ENCODE assay signal across 26 cellular contexts in genomic region chr11:68969386-68969785, GRCh38. TPM values are rescaled to one million over a fixed set of nuclear protein-coding genes. Genes with fewer than 3 reads are reported as not detected.
"Had no signal": no experiment of that assay in that cellular context is flagged by ENCODE, and none has a peak within 500 bp of the region (broad histone marks: within the 10 kb centered on the region; RNA-seq: fewer than 3 reads in every experiment).

No MANE protein-coding gene starts in this region.

- H3K4me1 Mint-ChIP-seq: brain; stimulated activated naive B cell treated with anti-CD40 and anti-IgM and Interleukin-4, amounts not matched to agents 10 μg/mL and 1 μg/mL and 100 μg/mL, for 72 hours had no signal

- H3K9me3 Mint-ChIP-seq: activated naive CD4-positive, alpha-beta T cell treated with anti-CD3 and anti-CD28 coated beads, Interleukin-2, amount 50 U/mL, for 24 hours; brain; effector memory CD8-positive, alpha-beta T cell; natural killer cell treated with Interleukin-12 subunit alpha and Interleukin-12 subunit beta and Interleukin-15 and Interleukin-18, amount 100 ng/mL, for 72 hours; T-helper 2 cell treated with Interferon-gamma antibody and Interleukin-4, amounts not matched to agents 5 μg/mL and 100 μg/mL, for 36 hours; type B pancreatic cell had no signal

- H3K27ac Mint-ChIP-seq: activated CD4-positive, alpha-beta memory T cell treated with anti-CD3 and anti-CD28 coated beads for 36 hours; activated naive CD4-positive, alpha-beta T cell treated with anti-CD3 and anti-CD28 coated beads, Interleukin-2, amount 50 U/mL, for 24 hours; brain; effector memory CD8-positive, alpha-beta T cell; natural killer cell treated with Interleukin-12 subunit alpha and Interleukin-12 subunit beta and Interleukin-15 and Interleukin-18, amount 100 ng/mL, for 72 hours; stimulated activated naive B cell treated with anti-CD40 and anti-IgM and Interleukin-4, amounts not matched to agents 10 μg/mL and 1 μg/mL and 100 μg/mL, for 72 hours; T-helper 2 cell treated with Interferon-gamma antibody and Interleukin-4, amounts not matched to agents 5 μg/mL and 100 μg/mL, for 36 hours; type B pancreatic cell had no signal

- H3K4me1 ChIP-seq: pancreas, right lobe of liver had no signal

- H3K27me3 ChIP-seq: pancreas, right lobe of liver had no signal

- H3K4me3 ChIP-seq: pancreas, right lobe of liver, smooth muscle cell, thoracic aorta had no signal

- H3K27me3 Mint-ChIP-seq: activated CD4-positive, alpha-beta memory T cell treated with anti-CD3 and anti-CD28 coated beads for 36 hours; activated naive CD4-positive, alpha-beta T cell treated with anti-CD3 and anti-CD28 coated beads, Interleukin-2, amount 50 U/mL, for 24 hours; type B pancreatic cell had no signal

- H3K4me3 Mint-ChIP-seq: activated CD4-positive, alpha-beta memory T cell treated with anti-CD3 and anti-CD28 coated beads for 36 hours; activated naive CD4-positive, alpha-beta T cell treated with anti-CD3 and anti-CD28 coated beads, Interleukin-2, amount 50 U/mL, for 24 hours; brain; effector memory CD8-positive, alpha-beta T cell; natural killer cell treated with Interleukin-12 subunit alpha and Interleukin-12 subunit beta and Interleukin-15 and Interleukin-18, amount 100 ng/mL, for 72 hours; stimulated activated naive B cell treated with anti-CD40 and anti-IgM and Interleukin-4, amounts not matched to agents 10 μg/mL and 1 μg/mL and 100 μg/mL, for 72 hours; T-helper 2 cell treated with Interferon-gamma antibody and Interleukin-4, amounts not matched to agents 5 μg/mL and 100 μg/mL, for 36 hours; type B pancreatic cell had no signal

- H3K9me3 ChIP-seq: pancreas, right lobe of liver, SK-N-SH, thoracic aorta had no signal

- DNase-seq: activated CD4-positive, alpha-beta T cell treated with anti-CD3 and anti-CD28 coated beads for 48 hours; activated gamma-delta T cell treated with Interleukin-2 at 50 U/mL for 16 hours; activated T-cell treated with anti-CD3 and anti-CD28 coated beads for 4 hours; caudate nucleus; effector memory CD8-positive, alpha-beta T cell; foreskin melanocyte; hippocampal formation; left ventricle myocardium superior; SK-N-SH; stimulated activated CD4-positive, alpha-beta T cell treated with anti-CD3 and anti-CD28 coated beads, Interleukin-2, amount 100 ng/mL, for 48 hours; stimulated activated CD8-positive, alpha-beta memory T cell treated with anti-CD3 and anti-CD28 coated beads, Interleukin-4, amount 100 ng/mL, for 48 hours; stimulated activated naive B cell treated with anti-CD40 and anti-IgM and Interleukin-4, amounts not matched to agents 10 μg/mL and 1 μg/mL and 100 μg/mL, for 72 hours had no signal

- H3K27ac ChIP-seq: pancreas, right lobe of liver, thoracic aorta had no signal

- H3K36me3 ChIP-seq: pancreas, right lobe of liver, thoracic aorta had no signal

- H3K36me3 Mint-ChIP-seq: brain; natural killer cell treated with Interleukin-12 subunit alpha and Interleukin-12 subunit beta and Interleukin-15 and Interleukin-18, amount 100 ng/mL, for 72 hours; stimulated activated naive B cell treated with anti-CD40 and anti-IgM and Interleukin-4, amounts not matched to agents 10 μg/mL and 1 μg/mL and 100 μg/mL, for 72 hours; type B pancreatic cell had no signal

RNA-seq across cellular contexts. Expression of gene MRGPRD, which starts 11.4 kb away (rescaled TPM):
- total RNA-seq: activated CD4-positive, alpha-beta memory T cell treated with anti-CD3 and anti-CD28 coated beads for 36 hours; dermis microvascular lymphatic vessel endothelial cell; endothelial cell of umbilical vein; esophagus mucosa; left ventricle myocardium superior; natural killer cell treated with Interleukin-12 subunit alpha and Interleukin-12 subunit beta and Interleukin-15 and Interleukin-18, amount 100 ng/mL, for 72 hours; pancreas; right lobe of liver; smooth muscle cell had no signal
- polyA plus RNA-seq: aorta, endothelial cell of umbilical vein, pancreas, SK-N-SH, smooth muscle cell had no signal

RNA-seq across cellular contexts. Expression of gene MRGPRF, which starts 43.7 kb away (rescaled TPM):
- total RNA-seq: activated CD4-positive, alpha-beta memory T cell treated with anti-CD3 and anti-CD28 coated beads for 36 hours; endothelial cell of umbilical vein; natural killer cell treated with Interleukin-12 subunit alpha and Interleukin-12 subunit beta and Interleukin-15 and Interleukin-18, amount 100 ng/mL, for 72 hours had no signal
- polyA plus RNA-seq: endothelial cell of umbilical vein had no signal
